8 cellular contexts compared by ENCODE assay signal in genomic region chr19:6677924-6678689, GRCh38. TPM values are rescaled to one million over a fixed set of nuclear protein-coding genes. Genes with fewer than 3 reads are reported as not detected.
DNase-seq lines count a peak whose midpoint lies in the region; ATAC-seq and TF ChIP-seq lines count a peak whose summit lies in the region.

No MANE protein-coding gene starts in this region.

- H3K9me3 ChIP-seq in breast epithelium (no peaks in the 10 kb centered on the region), left lung (no peaks in the 10 kb centered on the region), upper lobe of right lung (no peaks in the 10 kb centered on the region)

- BruUV-seq in MCF 10A (replicated peaks; lab: Mats Ljungman, UMichigan), result TSS peak; percentile 37

- H3K36me3 ChIP-seq in breast epithelium, result no peaks in the 10 kb centered on the region
- H3K36me3 ChIP-seq in left lung, result peaks cover 0 to 65% of the 10 kb centered on the region in 2 donors
- peaks cover 53% of the 10 kb centered on the region for H3K36me3 ChIP-seq in upper lobe of right lung

- ATAC-seq in left lung, result peak; percentile 67
- peak; percentile 67 for ATAC-seq in upper lobe of right lung
- ATAC-seq in HG03571 (IDR thresholded peaks at IDR 0.05; ENCODE audit: unreplicated experiment), result no peak
- ATAC-seq in GM18909 (IDR thresholded peaks at IDR 0.05; ENCODE audit: poor library complexity, unreplicated experiment), result no peak

- peaks cover 34% of the 10 kb centered on the region for H3K4me1 Mint-ChIP-seq in MCF 10A (ENCODE audit: insufficient read depth, unreplicated experiment)
- H3K4me1 Mint-ChIP-seq in activated naive CD4-positive, alpha-beta T cell treated with anti-CD3 and anti-CD28 coated beads, Interleukin-2, amount 10 ng/mL, durations not matched to agents 7 days and 5 days, result peaks cover 46% of the 10 kb centered on the region

- no peak for TF ChIP-seq CTCF in MCF 10A (IDR thresholded peaks at IDR 0.05; ENCODE audit: unreplicated experiment)
- TF ChIP-seq CTCF in breast epithelium (IDR thresholded peaks at IDR 0.05), result no peak
- TF ChIP-seq CTCF in left lung (IDR thresholded peaks at IDR 0.05), result no peak
- no peak for TF ChIP-seq CTCF in upper lobe of right lung (IDR thresholded peaks at IDR 0.05)

- POLR2A ChIA-PET in MCF 10A (lab: Yijun Ruan, JAX), result interaction anchor here (0.8 to 0.9 kb wide), 2 partner anchors 9 kb away, joined by 3 to 4 read pairs; no protein-coding TSS in a partner anchor

- H3K27ac Mint-ChIP-seq in MCF 10A (ENCODE audit: low read depth, unreplicated experiment), result no peak overlapping the region
- no peak overlapping the region for H3K27ac Mint-ChIP-seq in activated naive CD4-positive, alpha-beta T cell treated with anti-CD3 and anti-CD28 coated beads, Interleukin-2, amount 10 ng/mL, durations not matched to agents 7 days and 5 days

- no peak for TF ChIP-seq POLR2A in breast epithelium (IDR thresholded peaks at IDR 0.05)

- no peaks in the 10 kb centered on the region for H3K27me3 Mint-ChIP-seq in MCF 10A (ENCODE audit: insufficient read depth, unreplicated experiment)
- peaks cover 35% of the 10 kb centered on the region for H3K27me3 Mint-ChIP-seq in activated naive CD4-positive, alpha-beta T cell treated with anti-CD3 and anti-CD28 coated beads, Interleukin-2, amount 10 ng/mL, durations not matched to agents 7 days and 5 days

- H3K27ac ChIP-seq in breast epithelium, result no peak overlapping the region
- H3K27ac ChIP-seq in left lung, result no peak overlapping the region
- H3K27ac ChIP-seq in upper lobe of right lung, result no peak overlapping the region

- CTCF ChIA-PET in MCF 10A (lab: Yijun Ruan, JAX), result interaction anchor here (0.8 kb wide), 1 partner anchor 185 kb away, joined by 3 read pairs; no protein-coding TSS in a partner anchor
- CTCF ChIA-PET in activated naive CD4-positive, alpha-beta T cell treated with anti-CD3 and anti-CD28 coated beads, Interleukin-2, amount 10 ng/mL, durations not matched to agents 7 days and 5 days (lab: Charles Lee), result no interaction called here

- H3K27me3 ChIP-seq in breast epithelium (no peaks in the 10 kb centered on the region), left lung (peaks cover 0 to 12% of the 10 kb centered on the region in 2 donors), upper lobe of right lung (no peaks in the 10 kb centered on the region)

- H3K4me3 ChIP-seq in breast epithelium, result no peak overlapping the region
- no peak overlapping the region for H3K4me3 ChIP-seq in left lung
- no peak overlapping the region for H3K4me3 ChIP-seq in upper lobe of right lung

- intact Hi-C loops in MCF 10A (cut with micrococcal nuclease) (no loop called here), breast epithelium (cut with DNase I; ENCODE audit: low total_unique reads) (no loop called here), left lung (cut with DNase I) (no loop called here), upper lobe of right lung (cut with DNase I) (no loop called here)

- DNase-seq in MCF 10A (ENCODE audit: unreplicated experiment), result no peak
- DNase-seq in breast epithelium (ENCODE audit: low spot score in 2 of 2), result no peak
- DNase-seq in activated naive CD4-positive, alpha-beta T cell treated with anti-CD3 and anti-CD28 coated beads, Interleukin-2, amount 10 ng/mL, durations not matched to agents 7 days and 5 days, result no peak
- peak; percentile 67 to 83 for DNase-seq in left lung
- DNase-seq in upper lobe of right lung, result no peak
- no peak for DNase-seq in NCI-H1436 (lab: John Stamatoyannopoulos, UW)

- H3K4me1 ChIP-seq in breast epithelium (no peaks in the 10 kb centered on the region), left lung (peaks cover 0 to 21% of the 10 kb centered on the region in 2 donors), upper lobe of right lung (no peaks in the 10 kb centered on the region)

- no peaks in the 10 kb centered on the region for H3K9me3 Mint-ChIP-seq in MCF 10A (ENCODE audit: unreplicated experiment)
- H3K9me3 Mint-ChIP-seq in activated naive CD4-positive, alpha-beta T cell treated with anti-CD3 and anti-CD28 coated beads, Interleukin-2, amount 10 ng/mL, durations not matched to agents 7 days and 5 days, result peaks cover 6% of the 10 kb centered on the region

- peaks cover 100% of the 10 kb centered on the region for H3K36me3 Mint-ChIP-seq in MCF 10A (ENCODE audit: insufficient read depth, unreplicated experiment)
- H3K36me3 Mint-ChIP-seq in activated naive CD4-positive, alpha-beta T cell treated with anti-CD3 and anti-CD28 coated beads, Interleukin-2, amount 10 ng/mL, durations not matched to agents 7 days and 5 days, result peaks cover 3% of the 10 kb centered on the region

- no peak overlapping the region for H3K4me3 Mint-ChIP-seq in MCF 10A (ENCODE audit: unreplicated experiment)
- H3K4me3 Mint-ChIP-seq in activated naive CD4-positive, alpha-beta T cell treated with anti-CD3 and anti-CD28 coated beads, Interleukin-2, amount 10 ng/mL, durations not matched to agents 7 days and 5 days, result peak overlapping the region; percentile 2

RNA-seq across cellular contexts. Expression of gene TNFSF14, which starts 8.1 kb away (rescaled TPM):
- total RNA-seq in MCF 10A (2022), result 12.1 and 12.2 TPM in 2 replicates
- 1 to 10 TPM in 2 of 3 donors, under 1 TPM in 1; 0.96 to 8.3 (median 2.9) TPM for total RNA-seq in breast epithelium
- 1 to 10 TPM; 2.1 to 6.2 TPM for total RNA-seq in left lung
- 4.4 TPM for total RNA-seq in upper lobe of right lung

RNA-seq across cellular contexts. Expression of gene C3, which starts 42.3 kb away (rescaled TPM):
- total RNA-seq in MCF 10A (2022), result 842 and 872 TPM in 2 replicates
- total RNA-seq in breast epithelium, result 1,000 to 10,000 TPM in 2 of 3 donors, 100 to 1,000 TPM in 1; 856 to 1,298 (median 1,115) TPM
- total RNA-seq in left lung, result 100 to 1,000 TPM; 748 to 881 TPM
- total RNA-seq in upper lobe of right lung, result 1,129 TPM

RNA-seq across cellular contexts. Expression of gene GPR108, which starts 59.3 kb away (rescaled TPM):
- total RNA-seq in MCF 10A (2022) (115 and 124 TPM in 2 replicates), breast epithelium (10 to 100 TPM; 62.9 to 98.1 (median 78.0) TPM), left lung (10 to 100 TPM; 64.1 to 81.7 TPM), upper lobe of right lung (81.2 TPM)

Comparison
In these comparisons a context has a peak if more than half of its experiments do, and no peak if none do; other contexts are left out.
1. DNase-seq: peak in left lung (2 of 2); none in MCF 10A (single experiment), breast epithelium (0 of 2), activated naive CD4-positive, alpha-beta T cell treated with anti-CD3 and anti-CD28 coated beads, Interleukin-2, amount 10 ng/mL, durations not matched to agents 7 days and 5 days (single experiment), upper lobe of right lung (single experiment) and NCI-H1436 (single experiment).
2. ATAC-seq: peak in left lung (single experiment) and upper lobe of right lung (single experiment); none in HG03571 (single experiment) and GM18909 (single experiment).